7 cellular contexts compared by ENCODE assay signal in the genomic region with DNA sequence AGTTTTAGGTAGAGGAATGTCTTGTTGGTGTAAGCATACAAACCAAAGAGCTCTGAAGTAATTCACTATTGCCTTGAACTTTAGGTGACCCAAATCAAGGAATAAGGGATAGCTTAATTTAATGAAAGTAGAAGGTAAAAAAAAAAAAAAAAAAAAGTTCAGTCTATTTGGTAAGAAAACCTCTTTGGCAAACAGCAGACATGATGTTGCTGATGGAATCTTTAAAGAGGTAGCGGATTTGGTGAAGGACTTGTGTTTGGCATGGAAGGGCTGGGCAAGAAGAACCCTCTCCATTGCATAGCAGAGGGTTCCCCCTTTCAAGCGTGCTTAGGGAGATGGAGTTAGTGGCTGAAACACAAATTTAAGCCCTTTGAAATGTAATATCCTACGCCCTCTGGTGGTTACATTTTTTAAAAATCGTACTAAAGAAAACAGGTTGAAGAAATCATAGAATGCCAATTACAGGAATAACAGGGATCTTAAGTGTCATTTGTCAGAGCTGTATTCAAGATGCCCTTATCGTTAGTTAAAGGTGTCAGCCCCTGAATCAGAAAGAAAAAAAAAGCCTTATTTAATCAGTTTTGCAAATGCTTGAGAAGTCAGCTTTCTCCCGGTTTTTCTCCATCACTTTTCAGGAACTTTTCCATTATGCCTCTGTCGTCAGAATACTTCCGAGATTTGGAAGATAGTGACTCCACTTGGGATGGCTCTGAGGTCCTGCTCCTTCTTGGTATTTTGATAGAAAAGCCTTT.
A peak's percentile ranks its signal among the peaks of the same experiment; 100 is the strongest.
DNase-seq lines count a peak whose midpoint lies in the region; ATAC-seq and TF ChIP-seq lines count a peak whose summit lies in the region.

No MANE protein-coding gene starts in this region.

- no peaks in the 10 kb centered on the region for H3K4me1 Mint-ChIP-seq in osteocyte (ENCODE audit: unreplicated experiment)
- H3K4me1 Mint-ChIP-seq in T-helper 2 cell treated with Interferon-gamma antibody and Interleukin-4, amounts not matched to agents 5 μg/mL and 100 μg/mL, for 36 hours (ENCODE audit: low read depth) = no peaks in the 10 kb centered on the region

- no peak overlapping the region for H3K4me3 ChIP-seq in GM12864 (ENCODE audit: low read depth, low read length)
- H3K4me3 ChIP-seq in foreskin fibroblast (ENCODE audit: low read depth in 1 of 2, low read length in 2 of 2) = no peak overlapping the region

- H3K36me3 Mint-ChIP-seq in osteocyte (ENCODE audit: unreplicated experiment) = no peaks in the 10 kb centered on the region
- no peaks in the 10 kb centered on the region for H3K36me3 Mint-ChIP-seq in T-helper 2 cell treated with Interferon-gamma antibody and Interleukin-4, amounts not matched to agents 5 μg/mL and 100 μg/mL, for 36 hours (ENCODE audit: low read depth)

- peaks cover 24% of the 10 kb centered on the region for H3K27me3 Mint-ChIP-seq in osteocyte (ENCODE audit: unreplicated experiment)
- H3K27me3 Mint-ChIP-seq in T-helper 2 cell treated with Interferon-gamma antibody and Interleukin-4, amounts not matched to agents 5 μg/mL and 100 μg/mL, for 36 hours (ENCODE audit: low read depth) = no peaks in the 10 kb centered on the region

- H3K9me3 Mint-ChIP-seq in osteocyte (ENCODE audit: unreplicated experiment) = no peaks in the 10 kb centered on the region
- no peaks in the 10 kb centered on the region for H3K9me3 Mint-ChIP-seq in T-helper 2 cell treated with Interferon-gamma antibody and Interleukin-4, amounts not matched to agents 5 μg/mL and 100 μg/mL, for 36 hours

- H3K4me3 Mint-ChIP-seq in osteocyte (ENCODE audit: unreplicated experiment) = no peak overlapping the region
- no peak overlapping the region for H3K4me3 Mint-ChIP-seq in T-helper 2 cell treated with Interferon-gamma antibody and Interleukin-4, amounts not matched to agents 5 μg/mL and 100 μg/mL, for 36 hours

- H3K27ac Mint-ChIP-seq in osteocyte (ENCODE audit: unreplicated experiment) = no peak overlapping the region
- no peak overlapping the region for H3K27ac Mint-ChIP-seq in T-helper 2 cell treated with Interferon-gamma antibody and Interleukin-4, amounts not matched to agents 5 μg/mL and 100 μg/mL, for 36 hours

- no peak for ATAC-seq in HG03354 (IDR thresholded peaks at IDR 0.05; ENCODE audit: poor library complexity, severe bottlenecking, unreplicated experiment)

- DNase-seq in GM12864 (ENCODE audit: low read depth) = no peak
- peak; percentile 56 for DNase-seq in NAMALWA (ENCODE audit: low spot score)
- peak; percentile 32 for DNase-seq in SKM-1 (lab: John Stamatoyannopoulos, UW; ENCODE audit: unreplicated experiment)
- peak; percentile 10 to 71 for DNase-seq in foreskin fibroblast
- no peak for DNase-seq in osteocyte (ENCODE audit: extremely low spot score, unreplicated experiment)
- no peak for DNase-seq in T-helper 2 cell treated with Interferon-gamma antibody and Interleukin-4, amounts not matched to agents 5 μg/mL and 100 μg/mL, for 36 hours (ENCODE audit: low spot score)

- TF ChIP-seq CTCF in GM12864 (IDR thresholded peaks at IDR 0.05; ENCODE audit: low read depth, low read length, missing control alignments) = peak; percentile 40
- no peak for TF ChIP-seq CTCF in foreskin fibroblast (IDR thresholded peaks at IDR 0.05; ENCODE audit: low read depth, low read length)
- TF ChIP-seq CTCF in osteocyte (IDR thresholded peaks at IDR 0.05) = peak; percentile 67

Comparison
In these comparisons a context has a peak if more than half of its experiments do, and no peak if none do; other contexts are left out.
1. DNase-seq: peak in NAMALWA (single experiment), SKM-1 (single experiment) and foreskin fibroblast (2 of 2); none in GM12864 (single experiment), osteocyte (single experiment) and T-helper 2 cell treated with Interferon-gamma antibody and Interleukin-4, amounts not matched to agents 5 μg/mL and 100 μg/mL, for 36 hours (single experiment).